ENCODE assay signal across 13 cellular contexts in genomic region chr1:240126821-240127220, GRCh38. TPM values are rescaled to one million over a fixed set of nuclear protein-coding genes. Genes with fewer than 3 reads are reported as not detected.
"Had no signal": no experiment of that assay in that cellular context is flagged by ENCODE, and none has a peak within 500 bp of the region (broad histone marks: within the 10 kb centered on the region; RNA-seq: fewer than 3 reads in every experiment).

No MANE protein-coding gene starts in this region.

- H3K9me3 ChIP-seq: gastrocnemius medialis, sigmoid colon, thyroid gland had no signal

- H2AFZ ChIP-seq: hepatocyte had no signal

- H3K36me3 ChIP-seq: gastrocnemius medialis, sigmoid colon, thyroid gland had no signal

- ATAC-seq: gastrocnemius medialis, left lobe of liver had no signal

- H3K4me3 ChIP-seq: gastrocnemius medialis, hepatocyte, lung, sigmoid colon, thyroid gland had no signal

- H3K27ac ChIP-seq: gastrocnemius medialis, hepatocyte, sigmoid colon, thyroid gland had no signal

- H3K79me2 ChIP-seq: hepatocyte had no signal

- DNase-seq: activated CD4-positive, alpha-beta T cell treated with anti-CD3 and anti-CD28 coated beads, Interleukin-2, amount 50 U/mL, for 4 hours; activated gamma-delta T cell; cerebellar nuclear complex; cortex of kidney; gastrocnemius medialis; posterior cingulate gyrus; sigmoid colon; stimulated activated CD8-positive, alpha-beta memory T cell treated with anti-CD3 and anti-CD28 coated beads, Interleukin-4, amount 100 ng/mL, for 48 hours; stimulated activated naive CD4-positive, alpha-beta T cell; thyroid gland had no signal

- H3K4me1 ChIP-seq: gastrocnemius medialis, thyroid gland had no signal

- H3K27me3 ChIP-seq: gastrocnemius medialis, hepatocyte, sigmoid colon, thyroid gland had no signal

- H3K4me2 ChIP-seq: hepatocyte had no signal

RNA-seq across cellular contexts. Expression of gene FMN2, which starts 35.1 kb away (rescaled TPM):
- total RNA-seq: left lobe of liver had no signal
